9 cellular contexts compared by ENCODE assay signal in the genomic region with DNA sequence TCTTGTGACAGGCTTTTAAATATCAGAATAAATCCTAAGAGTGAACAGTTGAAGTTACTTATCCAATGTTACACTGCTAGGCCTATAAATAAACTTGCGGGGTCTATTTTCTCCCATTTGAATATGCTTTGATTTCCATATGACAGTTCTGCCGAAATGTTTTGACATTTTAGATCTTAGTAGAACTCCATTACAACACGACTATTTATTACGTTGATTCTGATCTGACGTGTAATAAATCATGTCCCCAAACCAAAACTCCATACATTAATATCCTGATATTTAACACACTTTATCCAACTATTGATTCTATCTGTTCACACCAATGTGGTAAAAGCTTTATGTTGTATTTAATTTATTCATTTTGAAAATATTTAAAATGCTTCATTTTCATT. TPM values are rescaled to one million over a fixed set of nuclear protein-coding genes. Genes with fewer than 3 reads are reported as not detected.
A peak's percentile ranks its signal among the peaks of the same experiment; 100 is the strongest.
DNase-seq lines count a peak whose midpoint lies in the region; ATAC-seq, FAIRE-seq and TF ChIP-seq lines count a peak whose summit lies in the region.
"Had no signal": no experiment of that assay in that cellular context is flagged by ENCODE, and none has a peak within 500 bp of the region (broad histone marks: within the 10 kb centered on the region; RNA-seq: fewer than 3 reads in every experiment).

No MANE protein-coding gene starts in this region.

- no peaks in the 10 kb centered on the region for H3K79me2 ChIP-seq in HepG2 (ENCODE audit: insufficient read depth, low read length)

- H3K36me3 ChIP-seq in adipocyte (ENCODE audit: control insufficient read depth, insufficient read depth, low read length, severe bottlenecking) (no peaks in the 10 kb centered on the region), HepG2 (replicated peaks in 1 of 2; ENCODE audit: control insufficient read depth in 1 of 2, insufficient read depth in 2 of 2, low read length in 2 of 2) (no peaks in the 10 kb centered on the region), thyroid gland (no peaks in the 10 kb centered on the region)

- WGBS in HepG2 (ENCODE audit: low lambda C conversion rate) = 46% methylated on average over 5 of the region's 5 CpGs
- WGBS in thyroid gland, 2 donors = 67 to 69% methylated on average over 5 of the region's 5 CpGs

- peak overlapping the region; percentile 84 for H3K9ac ChIP-seq in adipocyte (ENCODE audit: low read length)
- H3K9ac ChIP-seq in HepG2 (ENCODE audit: insufficient read depth, low read depth, low read length) = peak overlapping the region; percentile 58

- ATAC-seq in activated T-cell treated with anti-CD3 and anti-CD28 coated beads, Interleukin-2, amount 50 U/mL, for 4 hours = no peak
- ATAC-seq in HepG2 (no peak), GM21717 (IDR thresholded peaks at IDR 0.05; ENCODE audit: unreplicated experiment) (no peak)

- POLR2A ChIA-PET in HepG2 (lab: Yijun Ruan, JAX) = interaction anchor here (0.6 to 2.0 kb wide), 11 partner anchors 11 to 248 kb away, joined by 3 to 11 read pairs (median 4); partner anchors contain the start of genes NEMF and VCPKMT

- no peaks in the 10 kb centered on the region for H4K20me1 ChIP-seq in HepG2 (ENCODE audit: insufficient read depth, low read length)

- TF ChIP-seq CTCF in HepG2 (CRISPR knock-in tag; IDR thresholded peaks at IDR 0.05) (no peak), thyroid gland (IDR thresholded peaks at IDR 0.05) (no peak)

- no peak for TF ChIP-seq RAD21 in HepG2 (CRISPR knock-in tag; IDR thresholded peaks at IDR 0.05)

- no peaks in the 10 kb centered on the region for H3K9me3 ChIP-seq in adipocyte (ENCODE audit: control insufficient read depth, low read length)
- H3K9me3 ChIP-seq in HepG2 (ENCODE audit: low read length) = no peaks in the 10 kb centered on the region
- H3K9me3 ChIP-seq in thyroid gland = no peaks in the 10 kb centered on the region

- H3K4me3 ChIP-seq in adipocyte (ENCODE audit: low read length) (peak overlapping the region; percentile 77), HepG2 (replicated peaks in 1 of 3; ENCODE audit: insufficient read depth in 1 of 3, low read depth in 2 of 3, low read length in 3 of 3) (peak overlapping the region; percentile 36 to 84 (median 63)), thyroid gland (replicated peaks in 1 of 3) (peak overlapping the region in 1 of 3 donors; percentile 56)

- H3K27me3 Mint-ChIP-seq in activated T-cell treated with anti-CD3 and anti-CD28 coated beads, Interleukin-2, amount 50 U/mL, for 4 hours (ENCODE audit: low read depth) = no peaks in the 10 kb centered on the region

- peaks cover 23% of the 10 kb centered on the region for H3K4me1 Mint-ChIP-seq in activated T-cell treated with anti-CD3 and anti-CD28 coated beads, Interleukin-2, amount 50 U/mL, for 4 hours (ENCODE audit: low read depth)

- CTCF ChIA-PET in HepG2 (lab: Yijun Ruan, JAX; ENCODE audit: low intra/inter-chr PET ratio, low total read pairs) = no interaction called here

- H3K27ac ChIP-seq in HepG2 (ENCODE audit: extremely low read length, insufficient read depth, low read length) = no peak overlapping the region
- peak overlapping the region; percentile 12 to 72 (median 43) for H3K27ac ChIP-seq in thyroid gland

- BruUV-seq in HepG2 (replicated peaks; lab: Mats Ljungman, UMichigan) = no TSS peak

- H3K4me2 ChIP-seq in HepG2 (ENCODE audit: low read depth, low read length) = peak overlapping the region; percentile 91

- H3K9me3 Mint-ChIP-seq in activated T-cell treated with anti-CD3 and anti-CD28 coated beads, Interleukin-2, amount 50 U/mL, for 4 hours = no peaks in the 10 kb centered on the region

- H3K36me3 Mint-ChIP-seq in activated T-cell treated with anti-CD3 and anti-CD28 coated beads, Interleukin-2, amount 50 U/mL, for 4 hours (ENCODE audit: insufficient read depth) = no peaks in the 10 kb centered on the region

- TF ChIP-seq POLR2A in HepG2 (IDR thresholded peaks at IDR 0.05; ENCODE audit: insufficient read depth in 1 of 2, low read depth in 2 of 2, low read length in 2 of 2) (no peak), thyroid gland (IDR thresholded peaks at IDR 0.05) (no peak)

- in situ Hi-C loops in HepG2 (cut with HindIII; ENCODE audit: extremely low pct_ligation_motif_present, low pct_unique_long_range_greater_than_20kb) = loop anchor here (25.0 kb wide), 2 partner anchors 369 to 669 kb away; partner anchors contain the start of genes MAP4K5 and SOS2

- no peak for DNase-seq in activated T-cell treated with anti-CD3 and anti-CD28 coated beads, Interleukin-2, amount 50 U/mL, for 4 hours
- DNase-seq in activated T-cell treated with anti-CD3 and anti-CD28 coated beads, Interleukin-2, amount 50 U/mL, for 1 hour = no peak
- DNase-seq in adipocyte (ENCODE audit: low read depth) (no peak), HepG2 (ENCODE audit: low spot score) (no peak), thyroid gland (no peak), dermis blood vessel endothelial cell (no peak), HTR-8/SVneo (ENCODE audit: insufficient read length, low spot score) (no peak)

- intact Hi-C loops in HepG2 (cut with micrococcal nuclease; ENCODE audit: unreplicated experiment) (loop anchor here (10.0 kb wide), 1 partner anchor 356 kb away; no protein-coding TSS in a partner anchor), thyroid gland (cut with DNase I) (loop anchor here (10.0 kb wide), 1 partner anchor 666 kb away; the partner anchor contains the start of gene MAP4K5)

- FAIRE-seq in HepG2 (lab: Jason Lieb, UNC) (no peak), HTR-8/SVneo (lab: Jason Lieb, UNC) (no peak)
- FAIRE-seq: D721Med had no signal

- peaks cover 15% of the 10 kb centered on the region for H3K4me1 ChIP-seq in adipocyte (ENCODE audit: control insufficient read depth, insufficient read depth, low read length)
- H3K4me1 ChIP-seq in HepG2 (ENCODE audit: insufficient read depth, low read length) = peaks cover 27% of the 10 kb centered on the region
- H3K4me1 ChIP-seq in thyroid gland = peaks cover 4 to 5% of the 10 kb centered on the region in 2 donors

- TF ChIP-seq EP300 in HepG2 (IDR thresholded peaks at IDR 0.05; ENCODE audit: low read depth in 2 of 2, low read length in 2 of 2) (no peak), HepG2 (CRISPR knock-in tag; IDR thresholded peaks at IDR 0.05; ENCODE audit: borderline replicate concordance) (no peak)

- H2AFZ ChIP-seq in HepG2 (ENCODE audit: low read length) = peak overlapping the region; percentile 80

- peak overlapping the region; percentile 92 for H3K4me3 Mint-ChIP-seq in activated T-cell treated with anti-CD3 and anti-CD28 coated beads, Interleukin-2, amount 50 U/mL, for 4 hours

- H3K27me3 ChIP-seq in adipocyte (replicated peaks; ENCODE audit: control insufficient read depth, insufficient read depth, low read length) (no peaks in the 10 kb centered on the region), HepG2 (ENCODE audit: control insufficient read depth in 1 of 2, insufficient read depth in 2 of 2, low read length in 2 of 2) (no peaks in the 10 kb centered on the region; a peak in 1 of 5 replicates), thyroid gland (no peaks in the 10 kb centered on the region)

RNA-seq across cellular contexts. Expression of gene NEMF, which starts 16.1 kb away (rescaled TPM):
- 10 to 100 TPM; 53.0 to 54.0 (median 53.2) TPM for total RNA-seq in activated T-cell treated with anti-CD3 and anti-CD28 coated beads, Interleukin-2, amount 50 U/mL, for 4 hours
- total RNA-seq in HepG2 (2016; rRNA removed; fragmentation: Illumina TruSeq; extraction: Trizol) = 57.9 and 62.5 TPM in 2 replicates
- 35.7 and 44.4 TPM in 2 replicates for total RNA-seq in HepG2 (2016; cell fraction: cytosol; rRNA removed; fragmentation: Illumina TruSeq; extraction: Trizol; ENCODE audit: low read depth)
- 59.7 and 63.0 TPM in 2 replicates for total RNA-seq in HepG2 (2016; cell fraction: insoluble cytoplasmic fraction; rRNA removed; fragmentation: Illumina TruSeq; extraction: Trizol)
- 22.3 and 26.0 TPM in 2 replicates for total RNA-seq in HepG2 (2016; cell fraction: membrane; rRNA removed; fragmentation: Illumina TruSeq; extraction: Trizol)
- 91.5 and 98.9 TPM in 2 replicates for total RNA-seq in HepG2 (2016; cell fraction: nucleus; rRNA removed; fragmentation: Illumina TruSeq; extraction: Trizol)
- polyA plus RNA-seq in HepG2 (2011; rRNA removed) = 19.9 and 21.3 TPM in 2 replicates
- polyA plus RNA-seq in HepG2 (2011; cell fraction: cytosol; rRNA removed) = 6.3 and 8.5 TPM in 2 replicates
- 36.3 and 47.2 TPM in 2 replicates for polyA plus RNA-seq in HepG2 (2011; cell fraction: nucleus; rRNA removed)
- polyA plus RNA-seq in HepG2 (2012) = 21.6 and 25.8 TPM in 2 replicates
- polyA plus RNA-seq in HepG2 (2016; cell fraction: cytosol; fragmentation: Illumina TruSeq; extraction: Trizol; ENCODE audit: low read depth) = 2.7 and 3.3 TPM in 2 replicates
- polyA plus RNA-seq in HepG2 (2016; cell fraction: insoluble cytoplasmic fraction; fragmentation: Illumina TruSeq; extraction: Trizol; ENCODE audit: low read depth) = 58.7 and 61.6 TPM in 2 replicates
- polyA plus RNA-seq in HepG2 (2016; cell fraction: membrane; fragmentation: Illumina TruSeq; extraction: Trizol; ENCODE audit: low read depth) = 5.6 TPM in 2 replicates
- 92.9 and 120 TPM in 2 replicates for polyA plus RNA-seq in HepG2 (2016; cell fraction: nucleus; fragmentation: Illumina TruSeq; extraction: Trizol; ENCODE audit: insufficient read depth, low read depth)
- polyA minus RNA-seq in HepG2 (2011; rRNA and poly(A)+ RNA removed; ENCODE audit: low replicate concordance) = 21.7 and 46.2 TPM in 2 replicates
- polyA minus RNA-seq in HepG2 (2011; cell fraction: cytosol; rRNA and poly(A)+ RNA removed) = 16.4 and 23.0 TPM in 2 replicates
- 222 and 226 TPM in 2 replicates for polyA minus RNA-seq in HepG2 (2011; cell fraction: nucleus; rRNA and poly(A)+ RNA removed)
- 100 to 1,000 TPM in 3 of 4 donors, 10 to 100 TPM in 1; 93.9 to 170 (median 118) TPM for total RNA-seq in thyroid gland
- 72.0 and 74.0 TPM in 2 replicates for total RNA-seq in dermis blood vessel endothelial cell

RNA-seq across cellular contexts. Expression of gene ARF6, which starts 24.2 kb away (rescaled TPM):
- 100 to 1,000 TPM; 134 to 148 (median 143) TPM for total RNA-seq in activated T-cell treated with anti-CD3 and anti-CD28 coated beads, Interleukin-2, amount 50 U/mL, for 4 hours
- 31.9 and 36.1 TPM in 2 replicates for total RNA-seq in HepG2 (2016; rRNA removed; fragmentation: Illumina TruSeq; extraction: Trizol)
- 9.3 and 12.2 TPM in 2 replicates for total RNA-seq in HepG2 (2016; cell fraction: cytosol; rRNA removed; fragmentation: Illumina TruSeq; extraction: Trizol; ENCODE audit: low read depth)
- 35.0 TPM in 2 replicates for total RNA-seq in HepG2 (2016; cell fraction: insoluble cytoplasmic fraction; rRNA removed; fragmentation: Illumina TruSeq; extraction: Trizol)
- 33.5 and 36.6 TPM in 2 replicates for total RNA-seq in HepG2 (2016; cell fraction: membrane; rRNA removed; fragmentation: Illumina TruSeq; extraction: Trizol)
- total RNA-seq in HepG2 (2016; cell fraction: nucleus; rRNA removed; fragmentation: Illumina TruSeq; extraction: Trizol) = 18.8 and 19.2 TPM in 2 replicates
- polyA plus RNA-seq in HepG2 (2011; rRNA removed) = 12.7 and 13.6 TPM in 2 replicates
- polyA plus RNA-seq in HepG2 (2011; cell fraction: cytosol; rRNA removed) = 10.4 and 11.2 TPM in 2 replicates
- polyA plus RNA-seq in HepG2 (2011; cell fraction: nucleus; rRNA removed) = 8.5 TPM in 2 replicates
- 22.3 and 22.4 TPM in 2 replicates for polyA plus RNA-seq in HepG2 (2012)
- 7.1 and 10.0 TPM in 2 replicates for polyA plus RNA-seq in HepG2 (2016; cell fraction: cytosol; fragmentation: Illumina TruSeq; extraction: Trizol; ENCODE audit: low read depth)
- polyA plus RNA-seq in HepG2 (2016; cell fraction: insoluble cytoplasmic fraction; fragmentation: Illumina TruSeq; extraction: Trizol; ENCODE audit: low read depth) = 45.6 and 46.6 TPM in 2 replicates
- polyA plus RNA-seq in HepG2 (2016; cell fraction: membrane; fragmentation: Illumina TruSeq; extraction: Trizol; ENCODE audit: low read depth) = 20.3 and 27.1 TPM in 2 replicates
- 31.2 and 33.5 TPM in 2 replicates for polyA plus RNA-seq in HepG2 (2016; cell fraction: nucleus; fragmentation: Illumina TruSeq; extraction: Trizol; ENCODE audit: insufficient read depth, low read depth)
- 13.8 and 26.7 TPM in 2 replicates for polyA minus RNA-seq in HepG2 (2011; rRNA and poly(A)+ RNA removed; ENCODE audit: low replicate concordance)
- 9.2 and 10.8 TPM in 2 replicates for polyA minus RNA-seq in HepG2 (2011; cell fraction: cytosol; rRNA and poly(A)+ RNA removed)
- polyA minus RNA-seq in HepG2 (2011; cell fraction: nucleus; rRNA and poly(A)+ RNA removed) = 10.3 and 10.9 TPM in 2 replicates
- 10 to 100 TPM; 35.6 to 59.4 (median 48.5) TPM for total RNA-seq in thyroid gland
- total RNA-seq in dermis blood vessel endothelial cell = 64.7 and 66.6 TPM in 2 replicates
